8 cellular contexts compared by ENCODE assay signal in the genomic region with DNA sequence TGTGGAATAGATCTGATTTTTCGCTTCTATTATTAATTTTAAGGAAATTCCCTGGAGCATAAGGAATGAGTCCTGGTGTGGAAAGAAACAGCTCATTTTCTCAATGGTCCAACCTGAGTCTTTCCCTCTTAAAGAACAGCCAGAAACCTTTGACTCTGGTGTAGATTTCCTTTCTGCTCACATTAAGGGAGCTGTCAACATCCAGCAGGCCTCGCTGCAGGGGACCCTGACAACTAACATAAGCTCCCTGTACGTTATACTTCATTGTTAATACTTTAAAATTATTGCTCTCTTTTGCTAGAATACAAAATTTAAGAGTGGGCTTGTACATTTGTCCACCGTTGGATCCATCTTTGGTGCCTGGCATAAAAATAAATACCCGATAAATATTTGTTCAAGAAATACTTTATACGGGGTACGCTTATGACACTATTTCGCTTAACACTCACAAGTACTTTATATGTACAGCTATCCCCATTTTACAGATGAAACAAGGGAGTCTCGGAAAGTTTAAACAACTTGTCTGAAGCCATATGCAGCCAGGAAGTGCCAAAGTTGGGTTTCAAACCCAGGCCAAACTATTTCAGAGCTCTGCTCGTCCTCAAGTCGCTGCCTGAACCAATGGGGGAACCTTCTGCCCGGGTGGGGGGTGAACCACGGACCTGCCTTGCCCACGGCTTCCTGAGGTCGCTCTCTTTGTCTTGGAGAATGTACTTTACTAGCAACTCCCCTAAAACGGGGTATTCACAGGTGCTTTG. TPM values are rescaled to one million over a fixed set of nuclear protein-coding genes. Genes with fewer than 3 reads are reported as not detected.
DNase-seq lines count a peak whose midpoint lies in the region; ATAC-seq and TF ChIP-seq lines count a peak whose summit lies in the region.

No MANE protein-coding gene starts in this region.

- peak overlapping the region; percentile 90 for H3K4me3 ChIP-seq in ACC112 (ENCODE audit: low read depth, low read length)
- H3K4me3 ChIP-seq in GM06990 (replicated peaks; ENCODE audit: low read depth, low read length) = peak overlapping the region; percentile 97
- peak overlapping the region; percentile 96 for H3K4me3 ChIP-seq in fibroblast of pulmonary artery (replicated peaks; ENCODE audit: low read depth, low read length)
- H3K4me3 ChIP-seq in osteoblast (ENCODE audit: insufficient read depth, low read length) = peak overlapping the region; percentile 87

- peak overlapping the region; percentile 93 for H2AFZ ChIP-seq in ACC112 (ENCODE audit: low read length, unreplicated experiment)
- H2AFZ ChIP-seq in osteoblast (ENCODE audit: low read length) = peak overlapping the region; percentile 99

- H3K36me3 ChIP-seq in ACC112 (ENCODE audit: insufficient read depth, low read length) = peaks cover 26% of the 10 kb centered on the region
- peaks cover 2% of the 10 kb centered on the region for H3K36me3 ChIP-seq in GM06990 (ENCODE audit: control insufficient read depth, insufficient read depth, low read length)
- H3K36me3 ChIP-seq in osteoblast (ENCODE audit: insufficient read depth, low read length) = peaks cover 34% of the 10 kb centered on the region

- DNase-seq in GM06990 (ENCODE audit: extremely low read depth, insufficient read length) (no peak), fibroblast of pulmonary artery (ENCODE audit: low read depth) (peak; percentile 49), osteoblast (ENCODE audit: insufficient read length, low spot score, missing footprints) (peak; percentile 77)

- H3K4me2 ChIP-seq in osteoblast (ENCODE audit: insufficient read depth, low read length) = peak overlapping the region; percentile 98

- H3K27me3 ChIP-seq in ACC112 (ENCODE audit: insufficient read depth, low read length) (no peaks in the 10 kb centered on the region), GM06990 (replicated peaks; ENCODE audit: control insufficient read depth, insufficient read depth, low read length) (no peaks in the 10 kb centered on the region), osteoblast (ENCODE audit: insufficient read depth, low read length) (no peaks in the 10 kb centered on the region)

- no peak for TF ChIP-seq CTCF in GM06990 (IDR thresholded peaks at IDR 0.05; ENCODE audit: insufficient read depth, low read length, poor library complexity, severe bottlenecking)
- no peak for TF ChIP-seq CTCF in VCaP (conservative IDR thresholded peaks at IDR 0.05)
- TF ChIP-seq CTCF in fibroblast of pulmonary artery (IDR thresholded peaks at IDR 0.05; ENCODE audit: low read length, missing control alignments) = no peak
- TF ChIP-seq CTCF in osteoblast (IDR thresholded peaks at IDR 0.05; ENCODE audit: extremely low read depth, low read depth, low read length) = no peak

- peak; percentile 25 for ATAC-seq in HG03571 (IDR thresholded peaks at IDR 0.05; ENCODE audit: unreplicated experiment)
- ATAC-seq in GM18909 (IDR thresholded peaks at IDR 0.05; ENCODE audit: poor library complexity, unreplicated experiment) = no peak
- ATAC-seq in esophagus mucosa = no peak

- no peaks in the 10 kb centered on the region for H4K20me1 ChIP-seq in osteoblast (ENCODE audit: insufficient read depth, low read length)

- H3K9me3 ChIP-seq in osteoblast (ENCODE audit: low read depth, low read length) = no peaks in the 10 kb centered on the region

- peak overlapping the region; percentile 88 for H3K27ac ChIP-seq in ACC112 (ENCODE audit: low read depth, low read length)
- H3K27ac ChIP-seq in VCaP = peak overlapping the region; percentile 98
- H3K27ac ChIP-seq in osteoblast (ENCODE audit: low read depth, low read length) = peak overlapping the region; percentile 97

- H3K4me1 ChIP-seq in ACC112 (ENCODE audit: control insufficient read depth, insufficient read depth, low read length, unreplicated experiment) (peaks cover 22% of the 10 kb centered on the region), osteoblast (ENCODE audit: insufficient read depth, low read length) (peaks cover 18% of the 10 kb centered on the region)

- H3K79me2 ChIP-seq in ACC112 (ENCODE audit: control insufficient read depth, insufficient read depth, low read length, unreplicated experiment) = peaks cover 51% of the 10 kb centered on the region
- peaks cover 59% of the 10 kb centered on the region for H3K79me2 ChIP-seq in osteoblast (ENCODE audit: insufficient read depth, low read length)

RNA-seq across cellular contexts. Expression of a gene that starts 0.6 kb away (rescaled TPM):
- total RNA-seq in osteoblast = 101 and 107 TPM in 2 replicates
- 51.7 TPM for total RNA-seq in esophagus mucosa

RNA-seq across cellular contexts. Expression of a gene that starts 18.0 kb away (rescaled TPM):
- under 0.01 TPM in 2 replicates for total RNA-seq in osteoblast
- 0.20 TPM for total RNA-seq in esophagus mucosa

RNA-seq across cellular contexts. Expression of a gene that starts 56.6 kb away (rescaled TPM):
- total RNA-seq in osteoblast (not detected in 2 replicates), esophagus mucosa (10.0 TPM)

Comparison
In these comparisons a context has a peak if more than half of its experiments do, and no peak if none do; other contexts are left out.
1. RNA of a gene that starts 56.6 kb away (total RNA-seq): 10.0 TPM in esophagus mucosa (single experiment); not detected in osteoblast; every median in the first group is over 10 times any median in the second.
2. Peak in every context shown above with its lines, with median percentiles within 50 percentile points of each other: H3K27ac ChIP-seq and H3K4me3 ChIP-seq.